In genomic region chr2:123546348-123546747, GRCh38 we compare ENCODE assay signal across 1 cellular context.
TF ChIP-seq lines count a peak whose summit lies in the region.

No MANE protein-coding gene starts in this region.

TF ChIP-seq in GM23338, 12 proteins besides CTCF, POLR2A, EP300 and RAD21 (continued from another document):
- TF ChIP-seq ZNF462 (CRISPR knock-in tag; IDR thresholded peaks at IDR 0.05) = no peak
- TF ChIP-seq JUNB (IDR thresholded peaks at IDR 0.05; ENCODE audit: unreplicated experiment) = no peak
- no peak for TF ChIP-seq ZNF331 (CRISPR knock-in tag; IDR thresholded peaks at IDR 0.05; ENCODE audit: low read depth)
- TF ChIP-seq ETS1 (IDR thresholded peaks at IDR 0.05) = no peak
